Comparison of ENCODE assay signal across 22 cellular contexts in genomic region chr12:122215789-122216188, GRCh38. TPM values are rescaled to one million over a fixed set of nuclear protein-coding genes. Genes with fewer than 3 reads are reported as not detected.
"Had no signal": no experiment of that assay in that cellular context is flagged by ENCODE, and none has a peak within 500 bp of the region (broad histone marks: within the 10 kb centered on the region; RNA-seq: fewer than 3 reads in every experiment).

No MANE protein-coding gene starts in this region.

- H3K27ac ChIP-seq: ascending aorta, esophagus muscularis mucosa, foreskin keratinocyte, heart left ventricle, lower lobe of right lung, thoracic aorta had no signal

- H3K4me1 Mint-ChIP-seq: neural crest cell had no signal

- H3K4me1 ChIP-seq: ascending aorta, esophagus muscularis mucosa, foreskin keratinocyte, heart left ventricle, lower lobe of right lung had no signal

- H3K4me3 Mint-ChIP-seq: activated CD4-positive, alpha-beta T cell treated with anti-CD3 and anti-CD28 coated beads, Interleukin-2, amount 10 ng/mL, durations not matched to agents 7 days and 5 days; activated naive CD4-positive, alpha-beta T cell treated with anti-CD3 and anti-CD28 coated beads for 36 hours; activated naive CD8-positive, alpha-beta T cell treated with anti-CD3 and anti-CD28 coated beads, Interleukin-2, amount 50 U/mL, for 24 hours; immature natural killer cell; neural crest cell; T-helper 2 cell treated with Interferon-gamma antibody and Interleukin-4, amounts not matched to agents 5 μg/mL and 100 μg/mL, for 36 hours had no signal

- H3K9me3 Mint-ChIP-seq: activated CD4-positive, alpha-beta T cell treated with anti-CD3 and anti-CD28 coated beads, Interleukin-2, amount 10 ng/mL, durations not matched to agents 7 days and 5 days; activated naive CD4-positive, alpha-beta T cell treated with anti-CD3 and anti-CD28 coated beads for 36 hours; activated naive CD8-positive, alpha-beta T cell treated with anti-CD3 and anti-CD28 coated beads, Interleukin-2, amount 50 U/mL, for 24 hours; activated T-helper 2 cell treated with anti-CD3 and anti-CD28 coated beads, Interferon-gamma antibody, Interleukin-2, Interleukin-4, amounts not matched to agents 10 μg/mL and 5 μg/mL and 100 μg/mL, durations not matched to agents 14 hours and 24 hours and 36 hours; immature natural killer cell; neural crest cell; T-helper 2 cell treated with Interferon-gamma antibody and Interleukin-4, amounts not matched to agents 5 μg/mL and 100 μg/mL, for 36 hours had no signal

- ATAC-seq: activated naive CD8-positive, alpha-beta T cell treated with anti-CD3 and anti-CD28 coated beads, Interleukin-2, amount 50 U/mL, for 24 hours; foreskin keratinocyte; heart left ventricle; left colon; lower lobe of right lung had no signal

- FAIRE-seq: bronchial epithelial cell, colon had no signal

- H3K4me3 ChIP-seq: ascending aorta, esophagus muscularis mucosa, heart left ventricle, lower lobe of right lung, thoracic aorta had no signal

- H3K27me3 ChIP-seq: ascending aorta, esophagus muscularis mucosa, foreskin keratinocyte, heart left ventricle had no signal

- H3K27me3 Mint-ChIP-seq: activated CD4-positive, alpha-beta T cell treated with anti-CD3 and anti-CD28 coated beads, Interleukin-2, amount 10 ng/mL, durations not matched to agents 7 days and 5 days; activated naive CD8-positive, alpha-beta T cell treated with anti-CD3 and anti-CD28 coated beads, Interleukin-2, amount 50 U/mL, for 24 hours had no signal

- H3K27ac Mint-ChIP-seq: activated CD4-positive, alpha-beta T cell treated with anti-CD3 and anti-CD28 coated beads, Interleukin-2, amount 10 ng/mL, durations not matched to agents 7 days and 5 days; activated naive CD4-positive, alpha-beta T cell treated with anti-CD3 and anti-CD28 coated beads for 36 hours; activated naive CD8-positive, alpha-beta T cell treated with anti-CD3 and anti-CD28 coated beads, Interleukin-2, amount 50 U/mL, for 24 hours; activated T-helper 2 cell treated with anti-CD3 and anti-CD28 coated beads, Interferon-gamma antibody, Interleukin-2, Interleukin-4, amounts not matched to agents 10 μg/mL and 5 μg/mL and 100 μg/mL, durations not matched to agents 14 hours and 24 hours and 36 hours; immature natural killer cell; T-helper 2 cell treated with Interferon-gamma antibody and Interleukin-4, amounts not matched to agents 5 μg/mL and 100 μg/mL, for 36 hours had no signal

- H3K9me3 ChIP-seq: ascending aorta, esophagus muscularis mucosa, heart left ventricle, lower lobe of right lung, thoracic aorta had no signal

- DNase-seq: activated CD4-positive, alpha-beta T cell treated with anti-CD3 and anti-CD28 coated beads, Interleukin-2, amount 10 ng/mL, durations not matched to agents 7 days and 5 days; activated naive CD8-positive, alpha-beta T cell treated with anti-CD3 and anti-CD28 coated beads, Interleukin-2, amount 50 U/mL, for 24 hours; foreskin keratinocyte; heart left ventricle; immature natural killer cell; left colon; lower lobe of right lung; midbrain; stimulated activated CD4-positive, alpha-beta T cell treated with anti-CD3 and anti-CD28 coated beads, Interleukin-1b, Interleukin-23, amount 100 ng/mL, for 48 hours had no signal

RNA-seq across cellular contexts. Expression of gene B3GNT4, which starts 12.3 kb away (rescaled TPM):
- total RNA-seq: ascending aorta, esophagus muscularis mucosa, heart left ventricle, myocyte, ureter had no signal

RNA-seq across cellular contexts. Expression of gene LRRC43, which starts 32.9 kb away (rescaled TPM):
- total RNA-seq: activated CD4-positive, alpha-beta T cell treated with anti-CD3 and anti-CD28 coated beads, Interleukin-2, amount 10 ng/mL, durations not matched to agents 7 days and 5 days; ascending aorta; myocyte; thoracic aorta had no signal

RNA-seq across cellular contexts. Expression of gene IL31, which starts 41.8 kb away (rescaled TPM):
- total RNA-seq: activated CD4-positive, alpha-beta T cell treated with anti-CD3 and anti-CD28 coated beads, Interleukin-2, amount 10 ng/mL, durations not matched to agents 7 days and 5 days; activated naive CD4-positive, alpha-beta T cell treated with anti-CD3 and anti-CD28 coated beads for 36 hours; ascending aorta; bronchial epithelial cell; esophagus muscularis mucosa; foreskin keratinocyte; heart left ventricle; left colon; lower lobe of right lung; myocyte; neural crest cell; osteocyte; pulmonary artery endothelial cell; thoracic aorta; ureter had no signal
- polyA plus RNA-seq: foreskin keratinocyte, heart left ventricle, immature natural killer cell had no signal
